Comparison of ENCODE assay signal across 1 cellular context in genomic region chr6:131831392-131831791, GRCh38.
TF ChIP-seq lines count a peak whose summit lies in the region.

No MANE protein-coding gene starts in this region.

TF ChIP-seq in HepG2, 621 proteins besides CTCF, POLR2A, EP300 and RAD21 (continued from another document):
- TF ChIP-seq MAFK (conservative IDR thresholded peaks at IDR 0.05 in 1 of 2, IDR thresholded peaks at IDR 0.05 in 1 of 2; ENCODE audit: low read length in 2 of 2) (peak; percentile 93 to 94), ZNF44 (CRISPR knock-in tag; IDR thresholded peaks at IDR 0.05) (no peak), ZFAT (CRISPR knock-in tag; conservative IDR thresholded peaks at IDR 0.05) (no peak)
